13 cellular contexts compared by ENCODE assay signal in the genomic region with DNA sequence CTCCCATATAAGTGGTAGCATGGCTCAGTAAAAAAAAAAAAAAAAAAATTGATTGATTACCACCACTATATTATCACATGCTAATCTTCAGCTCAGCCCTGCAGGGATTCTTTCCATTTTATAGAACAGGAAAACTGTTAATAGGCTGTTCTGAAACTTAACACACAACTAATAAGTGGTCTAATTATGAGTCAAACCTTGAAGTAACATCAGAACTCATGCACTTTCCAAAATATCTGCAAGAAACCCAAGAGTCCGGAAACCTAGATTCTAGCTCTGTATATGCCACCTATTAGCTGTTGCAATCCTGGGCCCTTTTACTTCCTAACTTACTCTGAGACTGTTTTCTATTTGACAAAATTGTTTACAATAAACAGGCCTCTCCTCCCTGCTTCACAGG. TPM values are rescaled to one million over a fixed set of nuclear protein-coding genes. Genes with fewer than 3 reads are reported as not detected.
DNase-seq lines count a peak whose midpoint lies in the region; ATAC-seq and TF ChIP-seq lines count a peak whose summit lies in the region.
"Had no signal": no experiment of that assay in that cellular context is flagged by ENCODE, and none has a peak within 500 bp of the region (broad histone marks: within the 10 kb centered on the region; RNA-seq: fewer than 3 reads in every experiment).

No MANE protein-coding gene starts in this region.

- TF ChIP-seq POLR2A in ovary (IDR thresholded peaks at IDR 0.05) = no peak

- peaks cover 2% of the 10 kb centered on the region for H3K4me1 ChIP-seq in ovary (ENCODE audit: insufficient read depth)

- no peaks in the 10 kb centered on the region for H3K27me3 ChIP-seq in ovary
- H3K27me3 ChIP-seq: tibial artery had no signal

- no peak for TF ChIP-seq CTCF in ovary (IDR thresholded peaks at IDR 0.05)

- no peak overlapping the region for H3K4me3 ChIP-seq in ovary
- H3K4me3 ChIP-seq: tibial artery had no signal

- H3K36me3 ChIP-seq in ovary = no peaks in the 10 kb centered on the region

- no peak for DNase-seq in NCI-H446 (lab: John Stamatoyannopoulos, UW)
- no peak for DNase-seq in ovary
- no peak for DNase-seq in HK-2 (ENCODE audit: unreplicated experiment)
- DNase-seq in activated CD8-positive, alpha-beta memory T cell treated with anti-CD3 and anti-CD28 coated beads for 24 hours = no peak
- DNase-seq: COR-L47, dermis blood vessel endothelial cell, NCI-H2081, tibial artery, WERI-Rb-1 had no signal

- 90 to 97% (median 94%) methylated on average over 1 of the region's 1 CpG for WGBS in ovary, 3 donors

- intact Hi-C loops in ovary (cut with DNase I) = no loop called here

- H3K9me3 ChIP-seq in ovary = no peaks in the 10 kb centered on the region
- H3K9me3 ChIP-seq: tibial artery had no signal

- H3K27ac ChIP-seq in ovary = no peak overlapping the region
- H3K27ac ChIP-seq: tibial artery, WERI-Rb-1 had no signal

- ATAC-seq in GM18502 (IDR thresholded peaks at IDR 0.05; ENCODE audit: poor library complexity, unreplicated experiment) = peak; percentile 78
- peak; percentile 58 for ATAC-seq in GM19438 (IDR thresholded peaks at IDR 0.05; ENCODE audit: low read depth, unreplicated experiment)
- peak; percentile 93 for ATAC-seq in HG02884 (IDR thresholded peaks at IDR 0.05; ENCODE audit: unreplicated experiment)
- peak; percentile 73 for ATAC-seq in HG03571 (IDR thresholded peaks at IDR 0.05; ENCODE audit: unreplicated experiment)

- no peak for TF ChIP-seq EP300 in ovary (IDR thresholded peaks at IDR 0.05)

RNA-seq across cellular contexts. Expression of a gene that starts 23.9 kb away (rescaled TPM):
- 10 to 100 TPM; 20.5 to 50.6 (median 45.2) TPM for total RNA-seq in ovary
- polyA plus RNA-seq in ovary = 100 to 1,000 TPM in 1 of 2 donors, 10 to 100 TPM in 1; 73.4 to 308 TPM
